In the genomic region with DNA sequence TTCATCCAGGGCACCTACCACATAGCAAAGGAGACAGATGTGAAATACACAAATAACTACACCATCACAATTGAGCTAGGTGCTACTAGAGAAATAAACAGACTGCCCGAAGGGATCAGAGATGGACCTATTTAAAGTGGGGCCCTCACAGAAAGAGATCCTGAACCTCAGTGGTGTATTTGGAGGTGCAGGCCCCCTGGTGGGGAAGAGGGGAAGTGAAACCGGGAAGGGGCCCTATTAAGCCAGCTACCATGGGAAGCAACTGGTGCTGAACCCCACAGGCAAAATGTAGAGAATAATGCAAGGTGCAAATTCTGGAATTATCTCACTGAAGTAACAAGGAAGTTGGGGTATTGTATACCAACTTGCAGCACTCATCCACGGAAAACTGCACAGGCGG, we compare ENCODE assay signal across 10 cellular contexts.
DNase-seq lines count a peak whose midpoint lies in the region; ATAC-seq, FAIRE-seq and TF ChIP-seq lines count a peak whose summit lies in the region.
"Had no signal": no experiment of that assay in that cellular context is flagged by ENCODE, and none has a peak within 500 bp of the region (broad histone marks: within the 10 kb centered on the region; RNA-seq: fewer than 3 reads in every experiment).

No MANE protein-coding gene starts in this region.

- no peaks in the 10 kb centered on the region for H3K79me2 ChIP-seq in HepG2 (ENCODE audit: insufficient read depth, low read length)

- H3K4me2 ChIP-seq in HepG2 (ENCODE audit: low read depth, low read length): no peak overlapping the region

- no peak overlapping the region for H3K4me3 Mint-ChIP-seq in activated T-cell treated with anti-CD3 and anti-CD28 coated beads, Interleukin-2, amount 50 U/mL, for 4 hours
- no peak overlapping the region for H3K4me3 Mint-ChIP-seq in T-helper 2 cell treated with Interferon-gamma antibody and Interleukin-4, amounts not matched to agents 5 μg/mL and 100 μg/mL, for 36 hours
- H3K4me3 Mint-ChIP-seq: naive thymus-derived CD4-positive, alpha-beta T cell had no signal

- TF ChIP-seq CTCF in LNCAP (IDR thresholded peaks at IDR 0.05) (peak; percentile 34; the same call in 1 of the 2 replicates), HepG2 (CRISPR knock-in tag; IDR thresholded peaks at IDR 0.05) (peak; percentile 52), uterus (IDR thresholded peaks at IDR 0.05) (no peak)

- no peaks in the 10 kb centered on the region for H3K9me3 ChIP-seq in HepG2 (ENCODE audit: low read length)
- no peaks in the 10 kb centered on the region for H3K9me3 ChIP-seq in uterus

- peak; percentile 63 for DNase-seq in DMS 273 (lab: John Stamatoyannopoulos, UW; ENCODE audit: unreplicated experiment)
- DNase-seq in DMS 273 treated with DMSO at 0.1 percent for 48 hours (lab: John Stamatoyannopoulos, UW): no peak
- peak; percentile 14 for DNase-seq in activated T-cell treated with anti-CD3 and anti-CD28 coated beads, Interleukin-2, amount 50 U/mL, for 4 hours
- peak; percentile 1 for DNase-seq in HepG2 (ENCODE audit: low spot score)
- no peak for DNase-seq in uterus
- no peak for DNase-seq in T-helper 2 cell treated with Interferon-gamma antibody and Interleukin-4, amounts not matched to agents 5 μg/mL and 100 μg/mL, for 36 hours (ENCODE audit: low spot score)

- H3K9me3 Mint-ChIP-seq in activated T-cell treated with anti-CD3 and anti-CD28 coated beads, Interleukin-2, amount 50 U/mL, for 4 hours: no peaks in the 10 kb centered on the region
- H3K9me3 Mint-ChIP-seq in T-helper 2 cell treated with Interferon-gamma antibody and Interleukin-4, amounts not matched to agents 5 μg/mL and 100 μg/mL, for 36 hours: no peaks in the 10 kb centered on the region
- H3K9me3 Mint-ChIP-seq: naive thymus-derived CD4-positive, alpha-beta T cell had no signal

- TF ChIP-seq POLR2A in HepG2 (IDR thresholded peaks at IDR 0.05; ENCODE audit: insufficient read depth in 1 of 2, low read depth in 2 of 2, low read length in 2 of 2): no peak
- TF ChIP-seq POLR2A in uterus (IDR thresholded peaks at IDR 0.05): no peak

- POLR2A ChIA-PET in HepG2 (lab: Yijun Ruan, JAX): no interaction called here

- intact Hi-C loops in HepG2 (cut with micrococcal nuclease; ENCODE audit: unreplicated experiment) (loop anchor here (2.0 kb wide), 1 partner anchor 61 kb away; no protein-coding TSS in a partner anchor), uterus (cut with DNase I; ENCODE audit: low total_unique reads) (no loop called here)

- no peaks in the 10 kb centered on the region for H3K4me1 ChIP-seq in HepG2 (ENCODE audit: insufficient read depth, low read length)
- no peaks in the 10 kb centered on the region for H3K4me1 ChIP-seq in uterus

- H4K20me1 ChIP-seq in HepG2 (ENCODE audit: insufficient read depth, low read length): no peaks in the 10 kb centered on the region

- no peak overlapping the region for H2AFZ ChIP-seq in HepG2 (ENCODE audit: low read length)

- H3K4me3 ChIP-seq in HepG2 (replicated peaks in 1 of 3; ENCODE audit: insufficient read depth in 1 of 3, low read depth in 2 of 3, low read length in 3 of 3) (no peak overlapping the region), uterus (no peak overlapping the region)

- TF ChIP-seq EP300 in HepG2 (IDR thresholded peaks at IDR 0.05; ENCODE audit: low read depth in 2 of 2, low read length in 2 of 2): no peak
- no peak for TF ChIP-seq EP300 in HepG2 (CRISPR knock-in tag; IDR thresholded peaks at IDR 0.05; ENCODE audit: borderline replicate concordance)

- CTCF ChIA-PET in HepG2 (lab: Yijun Ruan, JAX; ENCODE audit: low intra/inter-chr PET ratio, low total read pairs): interaction anchor here (1.6 kb wide), 1 partner anchor 60 kb away, joined by 9 read pairs; no protein-coding TSS in a partner anchor

- H3K27me3 Mint-ChIP-seq in activated T-cell treated with anti-CD3 and anti-CD28 coated beads, Interleukin-2, amount 50 U/mL, for 4 hours (ENCODE audit: low read depth): peaks cover 2% of the 10 kb centered on the region
- peaks cover 4% of the 10 kb centered on the region for H3K27me3 Mint-ChIP-seq in T-helper 2 cell treated with Interferon-gamma antibody and Interleukin-4, amounts not matched to agents 5 μg/mL and 100 μg/mL, for 36 hours (ENCODE audit: low read depth)

- in situ Hi-C loops in HepG2 (cut with HindIII; ENCODE audit: extremely low pct_ligation_motif_present, low pct_unique_long_range_greater_than_20kb): no loop called here

- H3K36me3 Mint-ChIP-seq in activated T-cell treated with anti-CD3 and anti-CD28 coated beads, Interleukin-2, amount 50 U/mL, for 4 hours (ENCODE audit: insufficient read depth): no peaks in the 10 kb centered on the region
- H3K36me3 Mint-ChIP-seq in T-helper 2 cell treated with Interferon-gamma antibody and Interleukin-4, amounts not matched to agents 5 μg/mL and 100 μg/mL, for 36 hours (ENCODE audit: low read depth): no peaks in the 10 kb centered on the region
- H3K36me3 Mint-ChIP-seq: naive thymus-derived CD4-positive, alpha-beta T cell had no signal

- H3K27me3 ChIP-seq in HepG2 (ENCODE audit: control insufficient read depth in 1 of 2, insufficient read depth in 2 of 2, low read length in 2 of 2) (no peaks in the 10 kb centered on the region), uterus (no peaks in the 10 kb centered on the region)

- WGBS in HepG2 (ENCODE audit: low lambda C conversion rate): 0% methylated on average over 2 of the region's 4 CpGs

- no peak overlapping the region for H3K9ac ChIP-seq in HepG2 (ENCODE audit: insufficient read depth, low read depth, low read length)

- ATAC-seq in activated T-cell treated with anti-CD3 and anti-CD28 coated beads, Interleukin-2, amount 50 U/mL, for 4 hours: no peak
- ATAC-seq in HepG2 (peak; percentile 73), HG03097 (IDR thresholded peaks at IDR 0.05; ENCODE audit: low FRiP score, unreplicated experiment) (no peak)
- ATAC-seq: naive thymus-derived CD4-positive, alpha-beta T cell had no signal

- no peak for TF ChIP-seq RAD21 in HepG2 (CRISPR knock-in tag; IDR thresholded peaks at IDR 0.05)

- H3K36me3 ChIP-seq in HepG2 (replicated peaks in 1 of 2; ENCODE audit: control insufficient read depth in 1 of 2, insufficient read depth in 2 of 2, low read length in 2 of 2): no peaks in the 10 kb centered on the region
- H3K36me3 ChIP-seq in uterus: no peaks in the 10 kb centered on the region

- no peaks in the 10 kb centered on the region for H3K4me1 Mint-ChIP-seq in activated T-cell treated with anti-CD3 and anti-CD28 coated beads, Interleukin-2, amount 50 U/mL, for 4 hours (ENCODE audit: low read depth)
- no peaks in the 10 kb centered on the region for H3K4me1 Mint-ChIP-seq in T-helper 2 cell treated with Interferon-gamma antibody and Interleukin-4, amounts not matched to agents 5 μg/mL and 100 μg/mL, for 36 hours (ENCODE audit: low read depth)
- H3K4me1 Mint-ChIP-seq: naive thymus-derived CD4-positive, alpha-beta T cell had no signal

- BruUV-seq in HepG2 (replicated peaks; lab: Mats Ljungman, UMichigan): no TSS peak

- FAIRE-seq in HepG2 (lab: Jason Lieb, UNC): peak; percentile 55
- FAIRE-seq: A204.1 had no signal

- H3K27ac ChIP-seq in HepG2 (ENCODE audit: extremely low read length, insufficient read depth, low read length) (no peak overlapping the region), uterus (no peak overlapping the region)

- H3K27ac Mint-ChIP-seq in T-helper 2 cell treated with Interferon-gamma antibody and Interleukin-4, amounts not matched to agents 5 μg/mL and 100 μg/mL, for 36 hours: no peak overlapping the region
- H3K27ac Mint-ChIP-seq: naive thymus-derived CD4-positive, alpha-beta T cell had no signal

TF ChIP-seq in HepG2, 621 proteins besides CTCF, POLR2A, EP300 and RAD21:
- TF ChIP-seq SMC3 (IDR thresholded peaks at IDR 0.05; ENCODE audit: low read length) (peak; percentile 67; the same call in 1 of the 2 replicates), STAG1 (CRISPR knock-in tag; IDR thresholded peaks at IDR 0.05) (peak; percentile 22; the same call in 1 of the 2 replicates), MIXL1 (CRISPR knock-in tag; IDR thresholded peaks at IDR 0.05) (no peak)
- TF ChIP-seq, protein P1, sequence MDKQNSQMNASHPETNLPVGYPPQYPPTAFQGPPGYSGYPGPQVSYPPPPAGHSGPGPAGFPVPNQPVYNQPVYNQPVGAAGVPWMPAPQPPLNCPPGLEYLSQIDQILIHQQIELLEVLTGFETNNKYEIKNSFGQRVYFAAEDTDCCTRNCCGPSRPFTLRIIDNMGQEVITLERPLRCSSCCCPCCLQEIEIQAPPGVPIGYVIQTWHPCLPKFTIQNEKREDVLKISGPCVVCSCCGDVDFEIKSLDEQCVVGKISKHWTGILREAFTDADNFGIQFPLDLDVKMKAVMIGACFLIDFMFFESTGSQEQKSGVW (CRISPR knock-in tag; IDR thresholded peaks at IDR 0.05; ENCODE audit: borderline replicate concordance): no peak

Comparison
In these comparisons a context has a peak if more than half of its experiments do, and no peak if none do; other contexts are left out.
1. DNase-seq: peak in DMS 273 (single experiment), activated T-cell treated with anti-CD3 and anti-CD28 coated beads, Interleukin-2, amount 50 U/mL, for 4 hours (single experiment) and HepG2 (single experiment); none in DMS 273 treated with DMSO at 0.1 percent for 48 hours (single experiment), uterus (0 of 2) and T-helper 2 cell treated with Interferon-gamma antibody and Interleukin-4, amounts not matched to agents 5 μg/mL and 100 μg/mL, for 36 hours (single experiment).
2. CTCF ChIP-seq: peak in LNCAP (single experiment) and HepG2 (single experiment); none in uterus (0 of 4).